ENCODE assay signal across 1 cellular context in genomic region chr1:206935491-206936067, GRCh38.
A peak's percentile ranks its signal among the peaks of the same experiment; 100 is the strongest.
TF ChIP-seq lines count a peak whose summit lies in the region.

No MANE protein-coding gene starts in this region.

TF ChIP-seq in GM23338, 12 proteins besides CTCF, POLR2A, EP300 and RAD21 (continued from another document):
- 0 out of 2 replicates have a peak, but pooled peaks have one; percentile 36 for TF ChIP-seq ZNF462 (CRISPR knock-in tag; IDR thresholded peaks at IDR 0.05)
